26 cellular contexts compared by ENCODE assay signal in genomic region chr18:12052866-12053265, GRCh38. TPM values are rescaled to one million over a fixed set of nuclear protein-coding genes. Genes with fewer than 3 reads are reported as not detected.
"Had no signal": no experiment of that assay in that cellular context is flagged by ENCODE, and none has a peak within 500 bp of the region (broad histone marks: within the 10 kb centered on the region; RNA-seq: fewer than 3 reads in every experiment).

No MANE protein-coding gene starts in this region.

- H3K27ac Mint-ChIP-seq: activated CD4-positive, alpha-beta memory T cell treated with anti-CD3 and anti-CD28 coated beads for 36 hours; activated naive CD8-positive, alpha-beta T cell treated with anti-CD3 and anti-CD28 coated beads for 36 hours; activated T-helper 1 cell treated with anti-CD3 and anti-CD28 coated beads, Interleukin-12 subunit alpha, Interleukin-12 subunit beta, Interleukin-2, Interleukin-4 antibody, amounts not matched to agents 30 ng/mL and 10 ng/mL and 1 ng/mL, durations not matched to agents 14 hours and 24 hours and 36 hours; T-helper 2 cell treated with Interferon-gamma antibody and Interleukin-4, amounts not matched to agents 5 μg/mL and 100 μg/mL, for 36 hours; WTC11 had no signal

- H3K27ac ChIP-seq: body of pancreas, lower lobe of right lung, sigmoid colon, tibial artery had no signal

- H3K4me1 ChIP-seq: body of pancreas, lower lobe of right lung, sigmoid colon, tibial artery had no signal

- H3K27me3 ChIP-seq: body of pancreas, sigmoid colon, spleen, tibial artery had no signal

- DNase-seq: activated CD4-positive, alpha-beta memory T cell treated with anti-CD3 and anti-CD28 coated beads for 36 hours; activated CD4-positive, alpha-beta T cell treated with anti-CD3 and anti-CD28 coated beads for 4 hours; activated naive CD8-positive, alpha-beta T cell treated with anti-CD3 and anti-CD28 coated beads for 36 hours; activated T-cell treated with anti-CD3 and anti-CD28 coated beads for 4 hours; amniotic stem cell; body of pancreas; caudate nucleus; erythroblast; foreskin melanocyte; lower lobe of right lung; midbrain; occipital lobe; posterior cingulate gyrus; sigmoid colon; spleen; stimulated activated CD4-positive, alpha-beta T cell treated with anti-CD3 and anti-CD28 coated beads, Interleukin-4, amount 100 ng/mL, for 4 hours; stimulated activated naive CD4-positive, alpha-beta T cell; tibial artery had no signal

- H3K36me3 ChIP-seq: lower lobe of right lung, sigmoid colon, spleen, tibial artery had no signal

- H3K4me3 ChIP-seq: body of pancreas, lower lobe of right lung, sigmoid colon, spleen, tibial artery had no signal

- H3K4me1 Mint-ChIP-seq: activated naive CD8-positive, alpha-beta T cell treated with anti-CD3 and anti-CD28 coated beads for 36 hours had no signal

- H3K9me3 ChIP-seq: body of pancreas, lower lobe of right lung, sigmoid colon, spleen, tibial artery had no signal

- H3K4me3 Mint-ChIP-seq: activated CD4-positive, alpha-beta memory T cell treated with anti-CD3 and anti-CD28 coated beads for 36 hours; activated naive CD8-positive, alpha-beta T cell treated with anti-CD3 and anti-CD28 coated beads for 36 hours; activated T-helper 1 cell treated with anti-CD3 and anti-CD28 coated beads, Interleukin-12 subunit alpha, Interleukin-12 subunit beta, Interleukin-2, Interleukin-4 antibody, amounts not matched to agents 30 ng/mL and 10 ng/mL and 1 ng/mL, durations not matched to agents 14 hours and 24 hours and 36 hours; T-helper 2 cell treated with Interferon-gamma antibody and Interleukin-4, amounts not matched to agents 5 μg/mL and 100 μg/mL, for 36 hours; WTC11 had no signal

- H3K36me3 Mint-ChIP-seq: activated CD4-positive, alpha-beta memory T cell treated with anti-CD3 and anti-CD28 coated beads for 36 hours; activated naive CD8-positive, alpha-beta T cell treated with anti-CD3 and anti-CD28 coated beads for 36 hours; WTC11 had no signal

- H3K9me3 Mint-ChIP-seq: activated CD4-positive, alpha-beta memory T cell treated with anti-CD3 and anti-CD28 coated beads for 36 hours; activated naive CD8-positive, alpha-beta T cell treated with anti-CD3 and anti-CD28 coated beads for 36 hours; activated T-helper 1 cell treated with anti-CD3 and anti-CD28 coated beads, Interleukin-12 subunit alpha, Interleukin-12 subunit beta, Interleukin-2, Interleukin-4 antibody, amounts not matched to agents 30 ng/mL and 10 ng/mL and 1 ng/mL, durations not matched to agents 14 hours and 24 hours and 36 hours; T-helper 2 cell treated with Interferon-gamma antibody and Interleukin-4, amounts not matched to agents 5 μg/mL and 100 μg/mL, for 36 hours; WTC11 had no signal

RNA-seq across cellular contexts. Expression of gene ANKRD62, which starts 40.8 kb away (rescaled TPM):
- total RNA-seq: activated CD4-positive, alpha-beta memory T cell treated with anti-CD3 and anti-CD28 coated beads for 36 hours; activated naive CD8-positive, alpha-beta T cell treated with anti-CD3 and anti-CD28 coated beads for 36 hours; activated T-helper 1 cell treated with anti-CD3 and anti-CD28 coated beads, Interleukin-12 subunit alpha, Interleukin-12 subunit beta, Interleukin-2, Interleukin-4 antibody, amounts not matched to agents 30 ng/mL and 10 ng/mL and 1 ng/mL, durations not matched to agents 14 hours and 24 hours and 36 hours; renal cortical epithelial cell; spleen; subcutaneous adipose tissue; WTC11 had no signal
- polyA plus RNA-seq: keratinocyte, neural cell, spleen, urinary bladder had no signal
